In the genomic region with DNA sequence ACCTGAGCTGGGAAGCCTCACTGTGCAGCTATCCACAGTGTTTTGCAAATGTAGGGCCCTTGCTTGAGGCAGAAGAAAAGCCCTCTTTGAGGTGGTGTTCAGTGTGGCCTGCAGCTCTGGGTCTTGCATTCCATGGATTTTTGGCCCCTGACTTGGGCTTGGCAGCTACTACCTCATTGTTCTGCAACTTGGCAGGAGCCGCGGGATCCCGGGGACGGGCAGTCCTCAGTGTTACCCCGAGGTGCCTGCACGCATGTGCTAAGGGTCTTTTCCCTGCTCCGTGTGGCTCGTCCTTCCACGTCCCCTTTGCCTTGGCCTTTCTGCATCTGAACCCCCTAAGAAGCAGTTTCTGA, we compare ENCODE assay signal across 10 cellular contexts. TPM values are rescaled to one million over a fixed set of nuclear protein-coding genes. Genes with fewer than 3 reads are reported as not detected.
DNase-seq lines count a peak whose midpoint lies in the region; ATAC-seq and TF ChIP-seq lines count a peak whose summit lies in the region.
"Had no signal": no experiment of that assay in that cellular context is flagged by ENCODE, and none has a peak within 500 bp of the region (broad histone marks: within the 10 kb centered on the region; RNA-seq: fewer than 3 reads in every experiment).

No MANE protein-coding gene starts in this region.

- H3K4me1 ChIP-seq in adipocyte (ENCODE audit: control insufficient read depth, insufficient read depth, low read length): peaks cover 60% of the 10 kb centered on the region
- peaks cover 10 to 71% (median 44%) of the 10 kb centered on the region in 12 donors for H3K4me1 ChIP-seq in heart left ventricle
- H3K4me1 ChIP-seq in trophoblast cell (ENCODE audit: control insufficient read depth in 1 of 2, insufficient read depth in 2 of 2, low read length in 2 of 2): peaks cover 72 to 75% of the 10 kb centered on the region in 2 experiments

- peaks cover 49% of the 10 kb centered on the region for H3K79me1 ChIP-seq in trophoblast cell (ENCODE audit: low read length)

- peak overlapping the region in 10 of 12 donors; percentile 41 to 82 (median 67) for H3K27ac ChIP-seq in heart left ventricle
- H3K27ac ChIP-seq in trophoblast cell (ENCODE audit: low read depth, low read length): peak overlapping the region; percentile 68
- H3K27ac ChIP-seq: KMS-11 had no signal

- no peak overlapping the region for H2BK120ac ChIP-seq in trophoblast cell (ENCODE audit: insufficient read depth, low read length, poor library complexity)

- H3K14ac ChIP-seq in trophoblast cell (ENCODE audit: low read length): peak overlapping the region; percentile 18

- peak overlapping the region; percentile 10 for H2BK5ac ChIP-seq in trophoblast cell (ENCODE audit: low read depth, low read length, poor library complexity)

- peak overlapping the region; percentile 35 for H3K4ac ChIP-seq in trophoblast cell (ENCODE audit: low read depth, low read length)

- WGBS in heart left ventricle, 4 donors: 12 to 18% (median 16%) methylated on average over 8 to 9 of the region's 9 CpGs
- no CpG with 5 or more reads among the region's 9 CpGs for WGBS in trophoblast cell (ENCODE audit: extremely low coverage, insufficient coverage, insufficient read length)

- H3K27me3 ChIP-seq in adipocyte (replicated peaks; ENCODE audit: control insufficient read depth, insufficient read depth, low read length) (no peaks in the 10 kb centered on the region), heart left ventricle (no peaks in the 10 kb centered on the region), trophoblast cell (ENCODE audit: insufficient read depth, low read length) (no peaks in the 10 kb centered on the region)

- peaks cover 44% of the 10 kb centered on the region for H3K36me3 ChIP-seq in adipocyte (ENCODE audit: control insufficient read depth, insufficient read depth, low read length, severe bottlenecking)
- H3K36me3 ChIP-seq in heart left ventricle: peaks cover 0 to 11% (median 0%) of the 10 kb centered on the region in 9 donors
- H3K36me3 ChIP-seq in trophoblast cell (ENCODE audit: control insufficient read depth in 1 of 2, insufficient read depth in 2 of 2, low read length in 2 of 2): peaks cover 7 to 10% of the 10 kb centered on the region in 2 experiments

- no peak for TF ChIP-seq POLR2A in heart left ventricle (IDR thresholded peaks at IDR 0.05)

- peak overlapping the region; percentile 68 for H3K9ac ChIP-seq in adipocyte (ENCODE audit: low read length)
- no peak overlapping the region for H3K9ac ChIP-seq in trophoblast cell (ENCODE audit: low read length)
- H3K9ac ChIP-seq: KMS-11 had no signal

- no peaks in the 10 kb centered on the region for H3K9me3 ChIP-seq in adipocyte (ENCODE audit: control insufficient read depth, low read length)
- no peaks in the 10 kb centered on the region for H3K9me3 ChIP-seq in heart left ventricle
- H3K9me3 ChIP-seq in trophoblast cell (ENCODE audit: insufficient read depth, low read depth, low read length): no peaks in the 10 kb centered on the region

- DNase-seq in ELF-1 (ENCODE audit: low read depth, low spot score): peak; percentile 96
- peak; percentile 96 for DNase-seq in adipocyte (ENCODE audit: low read depth)
- peak; percentile 86 to 93 (median 89) for DNase-seq in heart left ventricle
- peak; percentile 90 to 92 for DNase-seq in trophoblast cell
- DNase-seq in activated T-cell treated with anti-CD3 and anti-CD28 coated beads, Interleukin-2, amount 50 U/mL, for 48 hours: no peak
- no peak for DNase-seq in DMS53 treated with DMSO at 0.1 percent for 48 hours (lab: John Stamatoyannopoulos, UW; ENCODE audit: unreplicated experiment)
- no peak for DNase-seq in stimulated activated CD4-positive, alpha-beta T cell treated with anti-CD3 and anti-CD28 coated beads, Interleukin-4, amount 100 ng/mL, for 1 hour
- DNase-seq: naive B cell had no signal

- H3K79me2 ChIP-seq in trophoblast cell (ENCODE audit: control insufficient read depth, insufficient read depth, low read length, poor library complexity): peaks cover 9% of the 10 kb centered on the region

- H4K91ac ChIP-seq in trophoblast cell (ENCODE audit: low read depth, low read length): peak overlapping the region; percentile 49

- peak overlapping the region; percentile 35 for H3K18ac ChIP-seq in trophoblast cell (ENCODE audit: low read length)

- peak; percentile 81 to 94 (median 93) for ATAC-seq in heart left ventricle
- no peak for ATAC-seq in HG03280 (IDR thresholded peaks at IDR 0.05; ENCODE audit: unreplicated experiment)

- no peak overlapping the region for H2AK5ac ChIP-seq in trophoblast cell (ENCODE audit: low read length)

- no peak overlapping the region for H4K8ac ChIP-seq in trophoblast cell (ENCODE audit: low read depth, low read length)

- H3K4me2 ChIP-seq in trophoblast cell (ENCODE audit: low read length): no peak overlapping the region
- H3K4me2 ChIP-seq: KMS-11 had no signal

- no peak overlapping the region for H2BK12ac ChIP-seq in trophoblast cell (ENCODE audit: low read length)

- H2AFZ ChIP-seq in trophoblast cell (ENCODE audit: insufficient read depth, low read length, poor library complexity): no peak overlapping the region

- peak overlapping the region; percentile 23 for H4K12ac ChIP-seq in trophoblast cell (ENCODE audit: low read depth, low read length)

- intact Hi-C loops in heart left ventricle (cut with DNase I): no loop called here

- no peak for TF ChIP-seq CTCF in heart left ventricle (IDR thresholded peaks at IDR 0.05)

- H3K23ac ChIP-seq in trophoblast cell (ENCODE audit: low read length): no peak overlapping the region

- H3K4me3 ChIP-seq in adipocyte (ENCODE audit: low read length): peak overlapping the region; percentile 2
- H3K4me3 ChIP-seq in heart left ventricle: no peak overlapping the region
- H3K4me3 ChIP-seq in trophoblast cell (ENCODE audit: low read depth, low read length): no peak overlapping the region

RNA-seq across cellular contexts. Expression of a gene that starts 39.8 kb away (rescaled TPM):
- 10 to 100 TPM in 2 of 9 donors, 1 to 10 TPM in 7; 5.0 to 42.4 (median 6.8) TPM for total RNA-seq in heart left ventricle
- polyA plus RNA-seq in heart left ventricle: 1 to 10 TPM; 1.8 to 4.0 TPM
- 51.6 and 53.5 TPM in 2 replicates for polyA plus RNA-seq in trophoblast cell (2013)

Comparison
In these comparisons a context has a peak if more than half of its experiments do, and no peak if none do; other contexts are left out.
1. DNase-seq: peak in ELF-1 (single experiment), adipocyte (single experiment), heart left ventricle (5 of 5) and trophoblast cell (2 of 2); none in activated T-cell treated with anti-CD3 and anti-CD28 coated beads, Interleukin-2, amount 50 U/mL, for 48 hours (0 of 2), DMS53 treated with DMSO at 0.1 percent for 48 hours (single experiment) and stimulated activated CD4-positive, alpha-beta T cell treated with anti-CD3 and anti-CD28 coated beads, Interleukin-4, amount 100 ng/mL, for 1 hour (single experiment).